ENCODE assay signal across 1 cellular context in genomic region chr14:103000291-103000921, GRCh38.
TF ChIP-seq lines count a peak whose summit lies in the region.

No MANE protein-coding gene starts in this region.

TF ChIP-seq in GM23338, 12 proteins besides CTCF, POLR2A, EP300 and RAD21 (continued from another document):
- TF ChIP-seq ZNF462 (CRISPR knock-in tag; IDR thresholded peaks at IDR 0.05) (no peak), EZH2 (IDR thresholded peaks at IDR 0.05; ENCODE audit: low read depth, unreplicated experiment) (no peak), NANOG (IDR thresholded peaks at IDR 0.05; ENCODE audit: borderline replicate concordance) (no peak), JUNB (IDR thresholded peaks at IDR 0.05; ENCODE audit: unreplicated experiment) (no peak), CREB1 (CRISPR knock-in tag; IDR thresholded peaks at IDR 0.05; ENCODE audit: low read depth) (no peak), ETS1 (IDR thresholded peaks at IDR 0.05) (no peak)
